Comparison of ENCODE assay signal across 8 cellular contexts in genomic region chr2:128321784-128322650, GRCh38. TPM values are rescaled to one million over a fixed set of nuclear protein-coding genes. Genes with fewer than 3 reads are reported as not detected.
DNase-seq lines count a peak whose midpoint lies in the region; ATAC-seq and TF ChIP-seq lines count a peak whose summit lies in the region.

No MANE protein-coding gene starts in this region.

- no peak overlapping the region for H3K27ac Mint-ChIP-seq in activated naive CD8-positive, alpha-beta T cell
- H3K27ac Mint-ChIP-seq in type B pancreatic cell = peak overlapping the region; percentile 64

- no peaks in the 10 kb centered on the region; the same call in 1 of the 2 replicates for H3K27me3 ChIP-seq in GM06990 (replicated peaks; ENCODE audit: control insufficient read depth, insufficient read depth, low read length)

- no peaks in the 10 kb centered on the region for H3K9me3 Mint-ChIP-seq in activated naive CD8-positive, alpha-beta T cell (ENCODE audit: low read depth)
- no peaks in the 10 kb centered on the region for H3K9me3 Mint-ChIP-seq in type B pancreatic cell

- no peaks in the 10 kb centered on the region for H3K36me3 ChIP-seq in GM06990 (ENCODE audit: control insufficient read depth, insufficient read depth, low read length)

- H3K36me3 Mint-ChIP-seq in activated naive CD8-positive, alpha-beta T cell = no peaks in the 10 kb centered on the region
- no peaks in the 10 kb centered on the region for H3K36me3 Mint-ChIP-seq in type B pancreatic cell

- peak; percentile 79 for ATAC-seq in SK-N-SH treated with all-trans-retinoic acid at 6 μM for 48 hours

- intact Hi-C loops in cardiac septum (cut with DNase I) (loop anchor here (2.0 to 10.0 kb wide), 7 partner anchors 140 to 1603 kb away; no protein-coding TSS in a partner anchor), posterior cingulate gyrus (cut with DNase I) (loop anchor here (5.0 to 10.0 kb wide), 3 partner anchors 90 to 413 kb away; no protein-coding TSS in a partner anchor)

- no peaks in the 10 kb centered on the region for H3K27me3 Mint-ChIP-seq in activated naive CD8-positive, alpha-beta T cell
- peaks cover 4% of the 10 kb centered on the region for H3K27me3 Mint-ChIP-seq in type B pancreatic cell

- peak overlapping the region; percentile 74 for H3K4me3 Mint-ChIP-seq in activated naive CD8-positive, alpha-beta T cell
- peak overlapping the region; percentile 85 for H3K4me3 Mint-ChIP-seq in type B pancreatic cell

- H3K4me3 ChIP-seq in GM06990 (replicated peaks; ENCODE audit: low read depth, low read length) = peak overlapping the region; percentile 57

- H3K4me1 Mint-ChIP-seq in activated naive CD8-positive, alpha-beta T cell (ENCODE audit: low read depth) = peaks cover 13% of the 10 kb centered on the region
- H3K4me1 Mint-ChIP-seq in type B pancreatic cell (ENCODE audit: unreplicated experiment) = peaks cover 17% of the 10 kb centered on the region

- DNase-seq in GM06990 (ENCODE audit: extremely low read depth, insufficient read length) (peak; percentile 81), H4 (ENCODE audit: low spot score) (peak; percentile 64), LHCN-M2 (ENCODE audit: low read depth) (peak; percentile 73), cardiac septum (ENCODE audit: low spot score) (peak; percentile 92), posterior cingulate gyrus (peak; percentile 77 to 98 (median 87)), type B pancreatic cell (ENCODE audit: extremely low spot score, unreplicated experiment) (peak; percentile 93)

- TF ChIP-seq CTCF in GM06990 (IDR thresholded peaks at IDR 0.05; ENCODE audit: insufficient read depth, low read length, poor library complexity, severe bottlenecking) (peak; percentile 45), type B pancreatic cell (conservative IDR thresholded peaks at IDR 0.05) (peak; percentile 99)

TF ChIP-seq in SK-N-SH treated with all-trans-retinoic acid at 6 μM for 48 hours, 23 proteins besides CTCF, POLR2A, EP300 and RAD21:
- no peak for TF ChIP-seq ZNF8 (CRISPR knock-in tag; IDR thresholded peaks at IDR 0.05)
- TF ChIP-seq ZFP30 (CRISPR knock-in tag; IDR thresholded peaks at IDR 0.05) = no peak
- no peak for TF ChIP-seq ISL1 (CRISPR knock-in tag; IDR thresholded peaks at IDR 0.05)
- no peak for TF ChIP-seq GLIS3 (CRISPR knock-in tag; IDR thresholded peaks at IDR 0.05)
- TF ChIP-seq TCF4 (CRISPR knock-in tag; IDR thresholded peaks at IDR 0.05; ENCODE audit: borderline replicate concordance) = no peak

RNA-seq across cellular contexts. Expression of gene HS6ST1, which starts 3.3 kb away (rescaled TPM):
- total RNA-seq in H4 (2014; rRNA removed; shearing (Covaris generic)) = 20.3 and 25.3 TPM in 2 replicates
- total RNA-seq in LHCN-M2 (2014; rRNA removed) (13.6 and 15.6 TPM in 2 replicates), cardiac septum (14.4 TPM), type B pancreatic cell (ENCODE audit: low replicate concordance) (64.9 and 75.2 TPM in 2 replicates)
- polyA plus RNA-seq in LHCN-M2 (2012) = 13.8 TPM

Comparison
In these comparisons a context has a peak if more than half of its experiments do, and no peak if none do; other contexts are left out.
1. Peak in every context shown above with its lines: DNase-seq, ATAC-seq and H3K4me3 ChIP-seq.